In the genomic region with DNA sequence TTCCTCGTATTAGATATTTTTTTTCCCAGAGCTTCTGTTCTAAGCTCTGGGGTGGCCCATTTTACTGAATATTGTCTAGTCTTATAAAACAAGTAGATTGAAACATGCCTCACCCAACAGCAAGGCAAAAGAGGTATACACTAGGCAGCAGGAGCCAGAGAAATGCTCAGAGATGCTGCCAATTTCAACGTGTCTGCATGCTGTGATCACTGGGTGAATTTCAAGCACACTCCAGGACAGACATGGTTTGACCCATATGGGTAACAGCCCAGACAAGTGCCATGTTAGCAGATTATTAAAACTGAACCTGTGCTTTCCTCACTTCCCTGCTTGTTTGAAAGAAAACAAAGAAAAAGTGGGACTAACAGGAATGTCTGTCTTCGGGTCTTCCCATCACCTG, we compare ENCODE assay signal across 20 cellular contexts.
"Had no signal": no experiment of that assay in that cellular context is flagged by ENCODE, and none has a peak within 500 bp of the region (broad histone marks: within the 10 kb centered on the region; RNA-seq: fewer than 3 reads in every experiment).

No MANE protein-coding gene starts in this region.

- H3K27ac Mint-ChIP-seq: nephron progenitor cell; stimulated activated effector memory CD8-positive, alpha-beta T cell treated with anti-CD3 and anti-CD28 coated beads, Interleukin-12 subunit alpha, Interleukin-12 subunit beta, amount 100 ng/mL, for 72 hours had no signal

- H3K27me3 Mint-ChIP-seq: naive thymus-derived CD4-positive, alpha-beta T cell had no signal

- H3K4me1 ChIP-seq: right lobe of liver, suprapubic skin, upper lobe of left lung had no signal

- H3K4me3 Mint-ChIP-seq: naive thymus-derived CD4-positive, alpha-beta T cell; nephron progenitor cell; stimulated activated effector memory CD8-positive, alpha-beta T cell treated with anti-CD3 and anti-CD28 coated beads, Interleukin-12 subunit alpha, Interleukin-12 subunit beta, amount 100 ng/mL, for 72 hours had no signal

- H3K9me3 Mint-ChIP-seq: nephron progenitor cell; stimulated activated effector memory CD8-positive, alpha-beta T cell treated with anti-CD3 and anti-CD28 coated beads, Interleukin-12 subunit alpha, Interleukin-12 subunit beta, amount 100 ng/mL, for 72 hours had no signal

- ATAC-seq: esophagus mucosa; left colon; left ventricle myocardium superior; naive thymus-derived CD4-positive, alpha-beta T cell; right lobe of liver; stimulated activated effector memory CD8-positive, alpha-beta T cell treated with anti-CD3 and anti-CD28 coated beads, Interleukin-12 subunit alpha, Interleukin-12 subunit beta, amount 100 ng/mL, for 72 hours; stimulated activated naive CD8-positive, alpha-beta T cell treated with anti-CD3 and anti-CD28 coated beads, Interleukin-15, Interleukin-2, amounts not matched to agents 100 U/mL and 50 U/mL, for 24 hours had no signal

- H3K4me3 ChIP-seq: heart left ventricle, lung, psoas muscle, right lobe of liver, suprapubic skin, thyroid gland, upper lobe of left lung had no signal

- H3K27ac ChIP-seq: heart left ventricle, psoas muscle, right lobe of liver, suprapubic skin, thyroid gland, upper lobe of left lung had no signal

- DNase-seq: effector memory CD4-positive, alpha-beta T cell; heart left ventricle; hippocampal formation; left colon; left ventricle myocardium superior; mesendoderm; naive thymus-derived CD4-positive, alpha-beta T cell; nephron progenitor cell; psoas muscle; retina; right lobe of liver; stimulated activated CD4-positive, alpha-beta T cell treated with anti-CD3 and anti-CD28 coated beads, Interleukin-4, amount 100 ng/mL, for 1 hour; stimulated activated CD8-positive, alpha-beta memory T cell treated with anti-CD3 and anti-CD28 coated beads, Interleukin-4, amount 100 ng/mL, for 48 hours; stimulated activated naive CD8-positive, alpha-beta T cell treated with anti-CD3 and anti-CD28 coated beads, Interleukin-15, Interleukin-2, amounts not matched to agents 100 U/mL and 50 U/mL, for 24 hours; thyroid gland; upper lobe of left lung had no signal

- H3K27me3 ChIP-seq: heart left ventricle, right lobe of liver, suprapubic skin, thyroid gland, upper lobe of left lung had no signal
